In the genomic region with DNA sequence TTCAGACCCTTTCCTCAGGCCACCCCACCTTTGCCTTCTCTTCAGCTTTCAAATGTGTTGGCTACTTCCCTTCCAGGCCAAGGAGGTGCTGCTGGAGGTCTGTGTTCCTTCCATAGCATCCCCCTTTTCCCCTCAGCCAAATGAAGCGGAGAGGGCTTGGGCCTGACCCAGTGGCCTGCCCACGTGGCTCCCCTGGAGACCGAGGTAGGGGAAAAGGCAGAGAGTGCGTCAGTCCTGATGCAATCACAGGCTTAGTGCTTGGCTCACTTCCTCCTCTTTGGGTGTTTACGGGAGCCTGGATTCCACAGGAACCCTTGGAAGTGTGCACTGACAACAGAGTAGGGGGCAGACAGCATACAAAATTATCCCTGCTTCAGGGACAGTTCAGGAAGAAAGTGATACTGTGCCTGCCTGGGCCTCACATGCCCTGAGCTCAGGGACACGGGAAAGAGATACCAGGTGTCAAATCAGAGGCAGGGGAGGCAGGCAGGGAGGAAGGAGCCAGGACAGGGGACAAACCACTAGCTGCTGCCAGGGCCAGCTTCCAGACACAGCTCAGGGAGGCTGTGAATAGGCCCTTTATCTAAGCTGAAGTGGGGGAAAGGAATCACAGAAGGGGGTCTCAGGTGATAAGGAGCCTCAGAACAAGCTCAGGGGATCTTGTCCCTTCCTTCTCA, we compare ENCODE assay signal across 1 cellular context.
TF ChIP-seq lines count a peak whose summit lies in the region.

No MANE protein-coding gene starts in this region.

TF ChIP-seq in K562, 482 proteins besides CTCF, POLR2A, EP300 and RAD21 (continued from another document and continues in another):
- TF ChIP-seq, protein P1, sequence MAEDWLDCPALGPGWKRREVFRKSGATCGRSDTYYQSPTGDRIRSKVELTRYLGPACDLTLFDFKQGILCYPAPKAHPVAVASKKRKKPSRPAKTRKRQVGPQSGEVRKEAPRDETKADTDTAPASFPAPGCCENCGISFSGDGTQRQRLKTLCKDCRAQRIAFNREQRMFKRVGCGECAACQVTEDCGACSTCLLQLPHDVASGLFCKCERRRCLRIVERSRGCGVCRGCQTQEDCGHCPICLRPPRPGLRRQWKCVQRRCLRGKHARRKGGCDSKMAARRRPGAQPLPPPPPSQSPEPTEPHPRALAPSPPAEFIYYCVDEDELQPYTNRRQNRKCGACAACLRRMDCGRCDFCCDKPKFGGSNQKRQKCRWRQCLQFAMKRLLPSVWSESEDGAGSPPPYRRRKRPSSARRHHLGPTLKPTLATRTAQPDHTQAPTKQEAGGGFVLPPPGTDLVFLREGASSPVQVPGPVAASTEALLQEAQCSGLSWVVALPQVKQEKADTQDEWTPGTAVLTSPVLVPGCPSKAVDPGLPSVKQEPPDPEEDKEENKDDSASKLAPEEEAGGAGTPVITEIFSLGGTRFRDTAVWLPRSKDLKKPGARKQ (CRISPR knock-in tag; IDR thresholded peaks at IDR 0.05), result no peak
- TF ChIP-seq PHF21A (IDR thresholded peaks at IDR 0.05; ENCODE audit: borderline replicate concordance, low read depth), result no peak
- TF ChIP-seq ZNF551 (CRISPR knock-in tag; IDR thresholded peaks at IDR 0.05), result no peak
- no peak for TF ChIP-seq TCF3 (CRISPR knock-in tag; IDR thresholded peaks at IDR 0.05)
- no peak for TF ChIP-seq ZNF780A (CRISPR knock-in tag; IDR thresholded peaks at IDR 0.05)
- no peak for TF ChIP-seq RBM17 (IDR thresholded peaks at IDR 0.05; ENCODE audit: borderline replicate concordance, low read depth, low read length)
- TF ChIP-seq SMARCE1 (IDR thresholded peaks at IDR 0.05), result peak; percentile 69; the same call in 1 of the 2 replicates
- TF ChIP-seq FOXK1 (CRISPR knock-in tag; IDR thresholded peaks at IDR 0.05; ENCODE audit: borderline replicate concordance), result no peak
- no peak for TF ChIP-seq FOXA1 (IDR thresholded peaks at IDR 0.05; ENCODE audit: borderline replicate concordance)
- TF ChIP-seq ESRRA (IDR thresholded peaks at IDR 0.05; ENCODE audit: borderline replicate concordance, low read depth), result peak; percentile 36; the same call in 1 of the 2 replicates
- no peak for TF ChIP-seq KLF16 (IDR thresholded peaks at IDR 0.05)
- no peak for TF ChIP-seq ASH1L (IDR thresholded peaks at IDR 0.05; ENCODE audit: borderline replicate concordance, low read depth, partially characterized antibody)
- TF ChIP-seq, protein P2, sequence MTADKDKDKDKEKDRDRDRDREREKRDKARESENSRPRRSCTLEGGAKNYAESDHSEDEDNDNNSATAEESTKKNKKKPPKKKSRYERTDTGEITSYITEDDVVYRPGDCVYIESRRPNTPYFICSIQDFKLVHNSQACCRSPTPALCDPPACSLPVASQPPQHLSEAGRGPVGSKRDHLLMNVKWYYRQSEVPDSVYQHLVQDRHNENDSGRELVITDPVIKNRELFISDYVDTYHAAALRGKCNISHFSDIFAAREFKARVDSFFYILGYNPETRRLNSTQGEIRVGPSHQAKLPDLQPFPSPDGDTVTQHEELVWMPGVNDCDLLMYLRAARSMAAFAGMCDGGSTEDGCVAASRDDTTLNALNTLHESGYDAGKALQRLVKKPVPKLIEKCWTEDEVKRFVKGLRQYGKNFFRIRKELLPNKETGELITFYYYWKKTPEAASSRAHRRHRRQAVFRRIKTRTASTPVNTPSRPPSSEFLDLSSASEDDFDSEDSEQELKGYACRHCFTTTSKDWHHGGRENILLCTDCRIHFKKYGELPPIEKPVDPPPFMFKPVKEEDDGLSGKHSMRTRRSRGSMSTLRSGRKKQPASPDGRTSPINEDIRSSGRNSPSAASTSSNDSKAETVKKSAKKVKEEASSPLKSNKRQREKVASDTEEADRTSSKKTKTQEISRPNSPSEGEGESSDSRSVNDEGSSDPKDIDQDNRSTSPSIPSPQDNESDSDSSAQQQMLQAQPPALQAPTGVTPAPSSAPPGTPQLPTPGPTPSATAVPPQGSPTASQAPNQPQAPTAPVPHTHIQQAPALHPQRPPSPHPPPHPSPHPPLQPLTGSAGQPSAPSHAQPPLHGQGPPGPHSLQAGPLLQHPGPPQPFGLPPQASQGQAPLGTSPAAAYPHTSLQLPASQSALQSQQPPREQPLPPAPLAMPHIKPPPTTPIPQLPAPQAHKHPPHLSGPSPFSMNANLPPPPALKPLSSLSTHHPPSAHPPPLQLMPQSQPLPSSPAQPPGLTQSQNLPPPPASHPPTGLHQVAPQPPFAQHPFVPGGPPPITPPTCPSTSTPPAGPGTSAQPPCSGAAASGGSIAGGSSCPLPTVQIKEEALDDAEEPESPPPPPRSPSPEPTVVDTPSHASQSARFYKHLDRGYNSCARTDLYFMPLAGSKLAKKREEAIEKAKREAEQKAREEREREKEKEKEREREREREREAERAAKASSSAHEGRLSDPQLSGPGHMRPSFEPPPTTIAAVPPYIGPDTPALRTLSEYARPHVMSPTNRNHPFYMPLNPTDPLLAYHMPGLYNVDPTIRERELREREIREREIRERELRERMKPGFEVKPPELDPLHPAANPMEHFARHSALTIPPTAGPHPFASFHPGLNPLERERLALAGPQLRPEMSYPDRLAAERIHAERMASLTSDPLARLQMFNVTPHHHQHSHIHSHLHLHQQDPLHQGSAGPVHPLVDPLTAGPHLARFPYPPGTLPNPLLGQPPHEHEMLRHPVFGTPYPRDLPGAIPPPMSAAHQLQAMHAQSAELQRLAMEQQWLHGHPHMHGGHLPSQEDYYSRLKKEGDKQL (CRISPR knock-in tag; IDR thresholded peaks at IDR 0.05; ENCODE audit: borderline replicate concordance), result no peak
- TF ChIP-seq, protein P3, sequence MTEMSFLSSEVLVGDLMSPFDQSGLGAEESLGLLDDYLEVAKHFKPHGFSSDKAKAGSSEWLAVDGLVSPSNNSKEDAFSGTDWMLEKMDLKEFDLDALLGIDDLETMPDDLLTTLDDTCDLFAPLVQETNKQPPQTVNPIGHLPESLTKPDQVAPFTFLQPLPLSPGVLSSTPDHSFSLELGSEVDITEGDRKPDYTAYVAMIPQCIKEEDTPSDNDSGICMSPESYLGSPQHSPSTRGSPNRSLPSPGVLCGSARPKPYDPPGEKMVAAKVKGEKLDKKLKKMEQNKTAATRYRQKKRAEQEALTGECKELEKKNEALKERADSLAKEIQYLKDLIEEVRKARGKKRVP (CRISPR knock-in tag; IDR thresholded peaks at IDR 0.05), result peak; percentile 93
- TF ChIP-seq BRCA1 (IDR thresholded peaks at IDR 0.05), result no peak
- TF ChIP-seq BRCA1 (CRISPR knock-in tag; IDR thresholded peaks at IDR 0.05), result no peak
- TF ChIP-seq PRPF4 (IDR thresholded peaks at IDR 0.05; ENCODE audit: insufficient read depth, low read depth, low read length, poor library complexity, severe bottlenecking), result no peak
- no peak for TF ChIP-seq RUNX1 (IDR thresholded peaks at IDR 0.05; ENCODE audit: low read depth)
- TF ChIP-seq CHD2 (IDR thresholded peaks at IDR 0.05; ENCODE audit: low read depth, low read length), result no peak
- TF ChIP-seq, protein P4, sequence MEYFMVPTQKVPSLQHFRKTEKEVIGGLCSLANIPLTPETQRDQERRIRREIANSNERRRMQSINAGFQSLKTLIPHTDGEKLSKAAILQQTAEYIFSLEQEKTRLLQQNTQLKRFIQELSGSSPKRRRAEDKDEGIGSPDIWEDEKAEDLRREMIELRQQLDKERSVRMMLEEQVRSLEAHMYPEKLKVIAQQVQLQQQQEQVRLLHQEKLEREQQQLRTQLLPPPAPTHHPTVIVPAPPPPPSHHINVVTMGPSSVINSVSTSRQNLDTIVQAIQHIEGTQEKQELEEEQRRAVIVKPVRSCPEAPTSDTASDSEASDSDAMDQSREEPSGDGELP (CRISPR knock-in tag; IDR thresholded peaks at IDR 0.05; ENCODE audit: borderline replicate concordance), result peak; percentile 44; the same call in 1 of the 2 replicates
- TF ChIP-seq, protein P5, sequence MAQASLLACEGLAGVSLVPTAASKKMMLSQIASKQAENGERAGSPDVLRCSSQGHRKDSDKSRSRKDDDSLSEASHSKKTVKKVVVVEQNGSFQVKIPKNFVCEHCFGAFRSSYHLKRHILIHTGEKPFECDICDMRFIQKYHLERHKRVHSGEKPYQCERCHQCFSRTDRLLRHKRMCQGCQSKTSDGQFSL (CRISPR knock-in tag; IDR thresholded peaks at IDR 0.05), result no peak
- TF ChIP-seq, protein P5 (tag; IDR thresholded peaks at IDR 0.05), result peak in 1 of 2 experiments; percentile 87; a peak in 2 of 4 replicates
- 0 out of 2 replicates have a peak, but pooled peaks have one; percentile 12 for TF ChIP-seq PPARD (CRISPR knock-in tag; IDR thresholded peaks at IDR 0.05)
- 0 out of 2 replicates have a peak, but pooled peaks have one; percentile 55 for TF ChIP-seq PHB (CRISPR knock-in tag; IDR thresholded peaks at IDR 0.05)
- TF ChIP-seq LCOR (CRISPR knock-in tag; IDR thresholded peaks at IDR 0.05), result no peak
- TF ChIP-seq TEAD1 (CRISPR knock-in tag; IDR thresholded peaks at IDR 0.05), result 0 out of 4 replicates have a peak, but pooled peaks of 1 of the 2 experiments have one; percentile 71
- no peak for TF ChIP-seq ZFPM2 (CRISPR knock-in tag; IDR thresholded peaks at IDR 0.05)
- peak; percentile 68 for TF ChIP-seq MECOM (CRISPR knock-in tag; IDR thresholded peaks at IDR 0.05)
- TF ChIP-seq, protein P6, sequence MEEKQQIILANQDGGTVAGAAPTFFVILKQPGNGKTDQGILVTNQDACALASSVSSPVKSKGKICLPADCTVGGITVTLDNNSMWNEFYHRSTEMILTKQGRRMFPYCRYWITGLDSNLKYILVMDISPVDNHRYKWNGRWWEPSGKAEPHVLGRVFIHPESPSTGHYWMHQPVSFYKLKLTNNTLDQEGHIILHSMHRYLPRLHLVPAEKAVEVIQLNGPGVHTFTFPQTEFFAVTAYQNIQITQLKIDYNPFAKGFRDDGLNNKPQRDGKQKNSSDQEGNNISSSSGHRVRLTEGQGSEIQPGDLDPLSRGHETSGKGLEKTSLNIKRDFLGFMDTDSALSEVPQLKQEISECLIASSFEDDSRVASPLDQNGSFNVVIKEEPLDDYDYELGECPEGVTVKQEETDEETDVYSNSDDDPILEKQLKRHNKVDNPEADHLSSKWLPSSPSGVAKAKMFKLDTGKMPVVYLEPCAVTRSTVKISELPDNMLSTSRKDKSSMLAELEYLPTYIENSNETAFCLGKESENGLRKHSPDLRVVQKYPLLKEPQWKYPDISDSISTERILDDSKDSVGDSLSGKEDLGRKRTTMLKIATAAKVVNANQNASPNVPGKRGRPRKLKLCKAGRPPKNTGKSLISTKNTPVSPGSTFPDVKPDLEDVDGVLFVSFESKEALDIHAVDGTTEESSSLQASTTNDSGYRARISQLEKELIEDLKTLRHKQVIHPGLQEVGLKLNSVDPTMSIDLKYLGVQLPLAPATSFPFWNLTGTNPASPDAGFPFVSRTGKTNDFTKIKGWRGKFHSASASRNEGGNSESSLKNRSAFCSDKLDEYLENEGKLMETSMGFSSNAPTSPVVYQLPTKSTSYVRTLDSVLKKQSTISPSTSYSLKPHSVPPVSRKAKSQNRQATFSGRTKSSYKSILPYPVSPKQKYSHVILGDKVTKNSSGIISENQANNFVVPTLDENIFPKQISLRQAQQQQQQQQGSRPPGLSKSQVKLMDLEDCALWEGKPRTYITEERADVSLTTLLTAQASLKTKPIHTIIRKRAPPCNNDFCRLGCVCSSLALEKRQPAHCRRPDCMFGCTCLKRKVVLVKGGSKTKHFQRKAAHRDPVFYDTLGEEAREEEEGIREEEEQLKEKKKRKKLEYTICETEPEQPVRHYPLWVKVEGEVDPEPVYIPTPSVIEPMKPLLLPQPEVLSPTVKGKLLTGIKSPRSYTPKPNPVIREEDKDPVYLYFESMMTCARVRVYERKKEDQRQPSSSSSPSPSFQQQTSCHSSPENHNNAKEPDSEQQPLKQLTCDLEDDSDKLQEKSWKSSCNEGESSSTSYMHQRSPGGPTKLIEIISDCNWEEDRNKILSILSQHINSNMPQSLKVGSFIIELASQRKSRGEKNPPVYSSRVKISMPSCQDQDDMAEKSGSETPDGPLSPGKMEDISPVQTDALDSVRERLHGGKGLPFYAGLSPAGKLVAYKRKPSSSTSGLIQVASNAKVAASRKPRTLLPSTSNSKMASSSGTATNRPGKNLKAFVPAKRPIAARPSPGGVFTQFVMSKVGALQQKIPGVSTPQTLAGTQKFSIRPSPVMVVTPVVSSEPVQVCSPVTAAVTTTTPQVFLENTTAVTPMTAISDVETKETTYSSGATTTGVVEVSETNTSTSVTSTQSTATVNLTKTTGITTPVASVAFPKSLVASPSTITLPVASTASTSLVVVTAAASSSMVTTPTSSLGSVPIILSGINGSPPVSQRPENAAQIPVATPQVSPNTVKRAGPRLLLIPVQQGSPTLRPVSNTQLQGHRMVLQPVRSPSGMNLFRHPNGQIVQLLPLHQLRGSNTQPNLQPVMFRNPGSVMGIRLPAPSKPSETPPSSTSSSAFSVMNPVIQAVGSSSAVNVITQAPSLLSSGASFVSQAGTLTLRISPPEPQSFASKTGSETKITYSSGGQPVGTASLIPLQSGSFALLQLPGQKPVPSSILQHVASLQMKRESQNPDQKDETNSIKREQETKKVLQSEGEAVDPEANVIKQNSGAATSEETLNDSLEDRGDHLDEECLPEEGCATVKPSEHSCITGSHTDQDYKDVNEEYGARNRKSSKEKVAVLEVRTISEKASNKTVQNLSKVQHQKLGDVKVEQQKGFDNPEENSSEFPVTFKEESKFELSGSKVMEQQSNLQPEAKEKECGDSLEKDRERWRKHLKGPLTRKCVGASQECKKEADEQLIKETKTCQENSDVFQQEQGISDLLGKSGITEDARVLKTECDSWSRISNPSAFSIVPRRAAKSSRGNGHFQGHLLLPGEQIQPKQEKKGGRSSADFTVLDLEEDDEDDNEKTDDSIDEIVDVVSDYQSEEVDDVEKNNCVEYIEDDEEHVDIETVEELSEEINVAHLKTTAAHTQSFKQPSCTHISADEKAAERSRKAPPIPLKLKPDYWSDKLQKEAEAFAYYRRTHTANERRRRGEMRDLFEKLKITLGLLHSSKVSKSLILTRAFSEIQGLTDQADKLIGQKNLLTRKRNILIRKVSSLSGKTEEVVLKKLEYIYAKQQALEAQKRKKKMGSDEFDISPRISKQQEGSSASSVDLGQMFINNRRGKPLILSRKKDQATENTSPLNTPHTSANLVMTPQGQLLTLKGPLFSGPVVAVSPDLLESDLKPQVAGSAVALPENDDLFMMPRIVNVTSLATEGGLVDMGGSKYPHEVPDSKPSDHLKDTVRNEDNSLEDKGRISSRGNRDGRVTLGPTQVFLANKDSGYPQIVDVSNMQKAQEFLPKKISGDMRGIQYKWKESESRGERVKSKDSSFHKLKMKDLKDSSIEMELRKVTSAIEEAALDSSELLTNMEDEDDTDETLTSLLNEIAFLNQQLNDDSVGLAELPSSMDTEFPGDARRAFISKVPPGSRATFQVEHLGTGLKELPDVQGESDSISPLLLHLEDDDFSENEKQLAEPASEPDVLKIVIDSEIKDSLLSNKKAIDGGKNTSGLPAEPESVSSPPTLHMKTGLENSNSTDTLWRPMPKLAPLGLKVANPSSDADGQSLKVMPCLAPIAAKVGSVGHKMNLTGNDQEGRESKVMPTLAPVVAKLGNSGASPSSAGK (IDR thresholded peaks at IDR 0.05), result peak; percentile 98
- no peak for TF ChIP-seq MYNN (IDR thresholded peaks at IDR 0.05)
- TF ChIP-seq MYNN (CRISPR knock-in tag; IDR thresholded peaks at IDR 0.05), result no peak
- no peak for TF ChIP-seq MED1 (CRISPR knock-in tag; IDR thresholded peaks at IDR 0.05; ENCODE audit: borderline replicate concordance)
- TF ChIP-seq ARID2 (IDR thresholded peaks at IDR 0.05), result no peak
- TF ChIP-seq ZBTB1 (CRISPR knock-in tag; IDR thresholded peaks at IDR 0.05; ENCODE audit: borderline replicate concordance, low read depth), result no peak
- peak; percentile 91 for TF ChIP-seq ZNF583 (CRISPR knock-in tag; IDR thresholded peaks at IDR 0.05)
- TF ChIP-seq RBM34 (IDR thresholded peaks at IDR 0.05; ENCODE audit: borderline replicate concordance, insufficient read depth, low read length), result no peak
- peak; percentile 75 for TF ChIP-seq PYGO2 (tag; IDR thresholded peaks at IDR 0.05)
